Comparison of ENCODE assay signal across 23 cellular contexts in genomic region chr9:14670718-14671117, GRCh38. TPM values are rescaled to one million over a fixed set of nuclear protein-coding genes. Genes with fewer than 3 reads are reported as not detected.
A peak's percentile ranks its signal among the peaks of the same experiment; 100 is the strongest.
DNase-seq lines count a peak whose midpoint lies in the region; ATAC-seq and TF ChIP-seq lines count a peak whose summit lies in the region.
"Had no signal": no experiment of that assay in that cellular context is flagged by ENCODE, and none has a peak within 500 bp of the region (broad histone marks: within the 10 kb centered on the region; RNA-seq: fewer than 3 reads in every experiment).

No MANE protein-coding gene starts in this region.

- H3K4me3 ChIP-seq in fibroblast of pulmonary artery (replicated peaks; ENCODE audit: low read depth, low read length): no peak overlapping the region
- no peak overlapping the region for H3K4me3 ChIP-seq in CD8-positive, alpha-beta memory T cell (ENCODE audit: low read length)
- H3K4me3 ChIP-seq: ascending aorta, coronary artery, heart right ventricle, tibial nerve had no signal

- CTCF ChIA-PET in activated CD4-positive, alpha-beta memory T cell treated with anti-CD3 and anti-CD28 coated beads, Interleukin-2, amount 10 ng/mL, durations not matched to agents 7 days and 5 days (lab: Charles Lee): interaction anchor here (1.5 kb wide), 1 partner anchor 9 kb away, joined by 5 read pairs; no protein-coding TSS in a partner anchor
- CTCF ChIA-PET in CD8-positive, alpha-beta memory T cell (lab: Charles Lee): no interaction called here

- POLR2A ChIA-PET in activated CD4-positive, alpha-beta memory T cell treated with anti-CD3 and anti-CD28 coated beads, Interleukin-2, amount 10 ng/mL, durations not matched to agents 7 days and 5 days (lab: Charles Lee): no interaction called here
- POLR2A ChIA-PET in CD8-positive, alpha-beta memory T cell (lab: Charles Lee): no interaction called here

- H3K27me3 ChIP-seq in CD8-positive, alpha-beta memory T cell (ENCODE audit: insufficient read depth, low read length, poor library complexity, severe bottlenecking): no peaks in the 10 kb centered on the region
- H3K27me3 ChIP-seq: ascending aorta, heart right ventricle, tibial nerve had no signal

- no peaks in the 10 kb centered on the region for H3K4me1 ChIP-seq in CD8-positive, alpha-beta memory T cell (ENCODE audit: insufficient read depth, low read length)
- H3K4me1 ChIP-seq: ascending aorta, heart right ventricle, tibial nerve had no signal

- no peak for ATAC-seq in sciatic nerve
- ATAC-seq: heart right ventricle; HepG2; naive thymus-derived CD8-positive, alpha-beta T cell; Right ventricle myocardium inferior; T-cell had no signal

- peak overlapping the region; percentile 53 for H3K4me3 Mint-ChIP-seq in HFFc6
- H3K4me3 Mint-ChIP-seq in activated CD4-positive, alpha-beta memory T cell treated with anti-CD3 and anti-CD28 coated beads, Interleukin-2, amount 10 ng/mL, durations not matched to agents 7 days and 5 days: no peak overlapping the region
- no peak overlapping the region for H3K4me3 Mint-ChIP-seq in CD8-positive, alpha-beta memory T cell
- H3K4me3 Mint-ChIP-seq: naive thymus-derived CD8-positive, alpha-beta T cell; T-cell had no signal

- peak; percentile 23 for DNase-seq in AG08396 (ENCODE audit: low spot score)
- DNase-seq in HFFc6: peak; percentile 30
- no peak for DNase-seq in activated CD4-positive, alpha-beta memory T cell treated with anti-CD3 and anti-CD28 coated beads, Interleukin-2, amount 10 ng/mL, durations not matched to agents 7 days and 5 days
- DNase-seq in fibroblast of pulmonary artery (ENCODE audit: low read depth): peak; percentile 67
- no peak for DNase-seq in sciatic nerve (ENCODE audit: low spot score)
- DNase-seq in OCI-M1 (lab: John Stamatoyannopoulos, UW): no peak
- DNase-seq in CD8-positive, alpha-beta memory T cell: no peak
- DNase-seq in 8988T: no peak
- DNase-seq: activated naive CD4-positive, alpha-beta T cell; C1 segment of cervical spinal cord; heart right ventricle; MM.1S; naive thymus-derived CD8-positive, alpha-beta T cell; NCI-H1694 treated with DMSO at 0.1 percent for 48 hours; T-cell had no signal

- H3K9me3 Mint-ChIP-seq in HFFc6: no peaks in the 10 kb centered on the region
- H3K9me3 Mint-ChIP-seq in activated CD4-positive, alpha-beta memory T cell treated with anti-CD3 and anti-CD28 coated beads, Interleukin-2, amount 10 ng/mL, durations not matched to agents 7 days and 5 days: no peaks in the 10 kb centered on the region
- H3K9me3 Mint-ChIP-seq in CD8-positive, alpha-beta memory T cell: peaks cover 0 to 3% (median 0%) of the 10 kb centered on the region in 5 donors
- H3K9me3 Mint-ChIP-seq: naive thymus-derived CD8-positive, alpha-beta T cell; T-cell had no signal

- TF ChIP-seq CTCF in HFFc6 (IDR thresholded peaks at IDR 0.05): no peak
- TF ChIP-seq CTCF in fibroblast of pulmonary artery (IDR thresholded peaks at IDR 0.05; ENCODE audit: low read length, missing control alignments): no peak

- H3K36me3 ChIP-seq in CD8-positive, alpha-beta memory T cell (ENCODE audit: insufficient read depth, low read length): no peaks in the 10 kb centered on the region

- peaks cover 20% of the 10 kb centered on the region for H3K4me1 Mint-ChIP-seq in HFFc6 (ENCODE audit: low read depth)
- peaks cover 19% of the 10 kb centered on the region for H3K4me1 Mint-ChIP-seq in activated CD4-positive, alpha-beta memory T cell treated with anti-CD3 and anti-CD28 coated beads, Interleukin-2, amount 10 ng/mL, durations not matched to agents 7 days and 5 days
- peaks cover 22 to 24% (median 24%) of the 10 kb centered on the region in 3 donors for H3K4me1 Mint-ChIP-seq in CD8-positive, alpha-beta memory T cell

- H3K36me3 Mint-ChIP-seq in HFFc6 (ENCODE audit: low read depth): peaks cover 5% of the 10 kb centered on the region
- peaks cover 13% of the 10 kb centered on the region for H3K36me3 Mint-ChIP-seq in activated CD4-positive, alpha-beta memory T cell treated with anti-CD3 and anti-CD28 coated beads, Interleukin-2, amount 10 ng/mL, durations not matched to agents 7 days and 5 days (ENCODE audit: low read depth)
- H3K36me3 Mint-ChIP-seq in CD8-positive, alpha-beta memory T cell: peaks cover 7 to 16% (median 14%) of the 10 kb centered on the region in 3 donors

- H3K27ac ChIP-seq in CD8-positive, alpha-beta memory T cell (ENCODE audit: low read depth, low read length): no peak overlapping the region
- H3K27ac ChIP-seq: ascending aorta, coronary artery, heart right ventricle, tibial nerve had no signal

- H3K9me3 ChIP-seq in CD8-positive, alpha-beta memory T cell (ENCODE audit: low read length): no peaks in the 10 kb centered on the region
- H3K9me3 ChIP-seq: ascending aorta, heart right ventricle, tibial nerve had no signal

- no peaks in the 10 kb centered on the region for H3K27me3 Mint-ChIP-seq in HFFc6 (ENCODE audit: insufficient read depth)
- H3K27me3 Mint-ChIP-seq in activated CD4-positive, alpha-beta memory T cell treated with anti-CD3 and anti-CD28 coated beads, Interleukin-2, amount 10 ng/mL, durations not matched to agents 7 days and 5 days: no peaks in the 10 kb centered on the region
- no peaks in the 10 kb centered on the region for H3K27me3 Mint-ChIP-seq in CD8-positive, alpha-beta memory T cell
- H3K27me3 Mint-ChIP-seq: naive thymus-derived CD8-positive, alpha-beta T cell; T-cell had no signal

- H3K27ac Mint-ChIP-seq in HFFc6: peak overlapping the region; percentile 79
- peak overlapping the region; percentile 35 for H3K27ac Mint-ChIP-seq in activated CD4-positive, alpha-beta memory T cell treated with anti-CD3 and anti-CD28 coated beads, Interleukin-2, amount 10 ng/mL, durations not matched to agents 7 days and 5 days
- no peak overlapping the region for H3K27ac Mint-ChIP-seq in CD8-positive, alpha-beta memory T cell
- H3K27ac Mint-ChIP-seq: naive thymus-derived CD8-positive, alpha-beta T cell; T-cell had no signal

- intact Hi-C loops in sciatic nerve (cut with DNase I): no loop called here

RNA-seq across cellular contexts. Expression of gene ZDHHC21, which starts 22.5 kb away (rescaled TPM):
- 10 to 100 TPM in 2 of 6 experiments, 1 to 10 TPM in 4; 6.7 to 10.4 (median 9.0) TPM for total RNA-seq in HFFc6 (2021; fragmentation: NEBNext Ultra II Directional; extraction: Animal tissue kit (Norgen Biotek cat#: 25700))
- 1 to 10 TPM; 7.5 to 7.6 TPM for total RNA-seq in activated CD4-positive, alpha-beta memory T cell treated with anti-CD3 and anti-CD28 coated beads, Interleukin-2, amount 10 ng/mL, durations not matched to agents 7 days and 5 days
- total RNA-seq in sciatic nerve: 16.9 TPM
- total RNA-seq in CD8-positive, alpha-beta memory T cell: 1 to 10 TPM; 5.9 to 7.4 TPM
- polyA plus RNA-seq in CD8-positive, alpha-beta memory T cell: 1.7 TPM

RNA-seq across cellular contexts. Expression of gene CER1, which starts 51.8 kb away (rescaled TPM):
- total RNA-seq in HFFc6 (2021; fragmentation: NEBNext Ultra II Directional; extraction: Animal tissue kit (Norgen Biotek cat#: 25700)): not detected
- total RNA-seq in activated CD4-positive, alpha-beta memory T cell treated with anti-CD3 and anti-CD28 coated beads, Interleukin-2, amount 10 ng/mL, durations not matched to agents 7 days and 5 days: not detected
- total RNA-seq in sciatic nerve: not detected
- total RNA-seq in CD8-positive, alpha-beta memory T cell: not detected
- polyA plus RNA-seq in CD8-positive, alpha-beta memory T cell: not detected
- total RNA-seq: ascending aorta; epithelial cell of proximal tubule; HepG2; lung microvascular endothelial cell; naive thymus-derived CD8-positive, alpha-beta T cell; posterior vena cava; Right ventricle myocardium inferior; T-cell had no signal
- polyA plus RNA-seq: heart right ventricle; naive thymus-derived CD8-positive, alpha-beta T cell had no signal

Comparison
In these comparisons a context has a peak if more than half of its experiments do, and no peak if none do; other contexts are left out.
1. DNase-seq: peak in AG08396 (single experiment), HFFc6 (single experiment) and fibroblast of pulmonary artery (single experiment); none in activated CD4-positive, alpha-beta memory T cell treated with anti-CD3 and anti-CD28 coated beads, Interleukin-2, amount 10 ng/mL, durations not matched to agents 7 days and 5 days (single experiment), sciatic nerve (single experiment), OCI-M1 (single experiment), CD8-positive, alpha-beta memory T cell (0 of 5) and 8988T (single experiment).
2. H3K27ac Mint-ChIP-seq: peak in HFFc6 (single experiment) and activated CD4-positive, alpha-beta memory T cell treated with anti-CD3 and anti-CD28 coated beads, Interleukin-2, amount 10 ng/mL, durations not matched to agents 7 days and 5 days (single experiment); none in CD8-positive, alpha-beta memory T cell (0 of 8).